15 cellular contexts compared by ENCODE assay signal in genomic region chr5:142032747-142033631, GRCh38. TPM values are rescaled to one million over a fixed set of nuclear protein-coding genes. Genes with fewer than 3 reads are reported as not detected.
DNase-seq lines count a peak whose midpoint lies in the region; ATAC-seq lines count a peak whose summit lies in the region.
"Had no signal": no experiment of that assay in that cellular context is flagged by ENCODE, and none has a peak within 500 bp of the region (broad histone marks: within the 10 kb centered on the region; RNA-seq: fewer than 3 reads in every experiment).

No MANE protein-coding gene starts in this region.

- no peak overlapping the region for H3K4me3 ChIP-seq in naive thymus-derived CD4-positive, alpha-beta T cell (ENCODE audit: low read length)
- H3K4me3 ChIP-seq: GM23248, uterus had no signal

- no peaks in the 10 kb centered on the region for H3K36me3 ChIP-seq in naive thymus-derived CD4-positive, alpha-beta T cell (ENCODE audit: control insufficient read depth in 2 of 3, insufficient read depth in 3 of 3, low read length in 3 of 3)
- H3K36me3 ChIP-seq: uterus had no signal

- intact Hi-C loops in naive thymus-derived CD4-positive, alpha-beta T cell (cut with micrococcal nuclease) = no loop called here

- H3K36me3 Mint-ChIP-seq in activated naive CD8-positive, alpha-beta T cell = peaks cover 2% of the 10 kb centered on the region
- no peaks in the 10 kb centered on the region for H3K36me3 Mint-ChIP-seq in activated naive CD8-positive, alpha-beta T cell treated with anti-CD3 and anti-CD28 coated beads, Interleukin-2, amount 50 U/mL, for 24 hours (ENCODE audit: low read depth)
- H3K36me3 Mint-ChIP-seq in naive thymus-derived CD4-positive, alpha-beta T cell = peaks cover 0 to 10% (median 0%) of the 10 kb centered on the region in 5 donors
- peaks cover 9% of the 10 kb centered on the region for H3K36me3 Mint-ChIP-seq in activated CD8-positive, alpha-beta T cell treated with anti-CD3 and anti-CD28 coated beads, Interleukin-2, amount 10 ng/mL, durations not matched to agents 7 days and 5 days (ENCODE audit: low read depth)
- H3K36me3 Mint-ChIP-seq: CD4-positive, alpha-beta memory T cell; immature natural killer cell had no signal

- no peaks in the 10 kb centered on the region for H3K9me3 Mint-ChIP-seq in activated naive CD8-positive, alpha-beta T cell (ENCODE audit: low read depth)
- H3K9me3 Mint-ChIP-seq in activated naive CD8-positive, alpha-beta T cell treated with anti-CD3 and anti-CD28 coated beads, Interleukin-2, amount 50 U/mL, for 24 hours = no peaks in the 10 kb centered on the region
- H3K9me3 Mint-ChIP-seq in naive thymus-derived CD4-positive, alpha-beta T cell = peaks cover 0 to 2% (median 0%) of the 10 kb centered on the region in 11 donors
- H3K9me3 Mint-ChIP-seq in activated CD8-positive, alpha-beta T cell treated with anti-CD3 and anti-CD28 coated beads, Interleukin-2, amount 10 ng/mL, durations not matched to agents 7 days and 5 days (ENCODE audit: insufficient read depth) = no peaks in the 10 kb centered on the region
- H3K9me3 Mint-ChIP-seq: activated T-helper 1 cell treated with anti-CD3 and anti-CD28 coated beads, Interleukin-12 subunit alpha, Interleukin-12 subunit beta, Interleukin-2, Interleukin-4 antibody, amounts not matched to agents 30 ng/mL and 10 ng/mL and 1 ng/mL, durations not matched to agents 14 hours and 24 hours and 36 hours; CD4-positive, alpha-beta memory T cell; immature natural killer cell had no signal

- no peak overlapping the region for H3K27ac ChIP-seq in naive thymus-derived CD4-positive, alpha-beta T cell (ENCODE audit: low read depth, low read length)
- H3K27ac ChIP-seq: GM23248, uterus had no signal

- H3K9me3 ChIP-seq in naive thymus-derived CD4-positive, alpha-beta T cell (ENCODE audit: control insufficient read depth in 2 of 3, low read length in 3 of 3) = no peaks in the 10 kb centered on the region
- H3K9me3 ChIP-seq: uterus had no signal

- peak overlapping the region; percentile 82 for H3K27ac Mint-ChIP-seq in activated naive CD8-positive, alpha-beta T cell
- H3K27ac Mint-ChIP-seq in activated naive CD8-positive, alpha-beta T cell treated with anti-CD3 and anti-CD28 coated beads, Interleukin-2, amount 50 U/mL, for 24 hours = no peak overlapping the region
- H3K27ac Mint-ChIP-seq in naive thymus-derived CD4-positive, alpha-beta T cell = peak overlapping the region in 6 of 9 donors; percentile 13 to 83 (median 69)
- no peak overlapping the region for H3K27ac Mint-ChIP-seq in activated CD8-positive, alpha-beta T cell treated with anti-CD3 and anti-CD28 coated beads, Interleukin-2, amount 10 ng/mL, durations not matched to agents 7 days and 5 days
- H3K27ac Mint-ChIP-seq: activated B cell treated with CpG ODN at 0.5 μM for 24 hours, immature natural killer cell had no signal

- H3K27me3 ChIP-seq in naive thymus-derived CD4-positive, alpha-beta T cell (ENCODE audit: control insufficient read depth in 2 of 2, insufficient read depth in 2 of 2, low read length in 2 of 2) = no peaks in the 10 kb centered on the region
- H3K27me3 ChIP-seq: uterus had no signal

- no peaks in the 10 kb centered on the region for H3K27me3 Mint-ChIP-seq in activated naive CD8-positive, alpha-beta T cell
- H3K27me3 Mint-ChIP-seq in activated naive CD8-positive, alpha-beta T cell treated with anti-CD3 and anti-CD28 coated beads, Interleukin-2, amount 50 U/mL, for 24 hours = no peaks in the 10 kb centered on the region
- no peaks in the 10 kb centered on the region for H3K27me3 Mint-ChIP-seq in naive thymus-derived CD4-positive, alpha-beta T cell
- peaks cover 3% of the 10 kb centered on the region for H3K27me3 Mint-ChIP-seq in activated CD8-positive, alpha-beta T cell treated with anti-CD3 and anti-CD28 coated beads, Interleukin-2, amount 10 ng/mL, durations not matched to agents 7 days and 5 days (ENCODE audit: low read depth)
- H3K27me3 Mint-ChIP-seq: CD4-positive, alpha-beta memory T cell had no signal

- peaks cover 22% of the 10 kb centered on the region for H3K4me1 Mint-ChIP-seq in activated naive CD8-positive, alpha-beta T cell (ENCODE audit: low read depth)
- peaks cover 11% of the 10 kb centered on the region for H3K4me1 Mint-ChIP-seq in activated naive CD8-positive, alpha-beta T cell treated with anti-CD3 and anti-CD28 coated beads, Interleukin-2, amount 50 U/mL, for 24 hours
- H3K4me1 Mint-ChIP-seq in naive thymus-derived CD4-positive, alpha-beta T cell = peaks cover 8 to 32% (median 20%) of the 10 kb centered on the region in 7 donors
- H3K4me1 Mint-ChIP-seq in activated CD8-positive, alpha-beta T cell treated with anti-CD3 and anti-CD28 coated beads, Interleukin-2, amount 10 ng/mL, durations not matched to agents 7 days and 5 days (ENCODE audit: low read depth) = peaks cover 19% of the 10 kb centered on the region
- H3K4me1 Mint-ChIP-seq: activated B cell treated with CpG ODN at 0.5 μM for 24 hours, immature natural killer cell had no signal

- ATAC-seq in activated naive CD8-positive, alpha-beta T cell treated with anti-CD3 and anti-CD28 coated beads, Interleukin-2, amount 50 U/mL, for 24 hours = no peak
- no peak for ATAC-seq in naive thymus-derived CD4-positive, alpha-beta T cell
- no peak for ATAC-seq in activated CD8-positive, alpha-beta T cell treated with anti-CD3 and anti-CD28 coated beads, Interleukin-2, amount 10 ng/mL, durations not matched to agents 7 days and 5 days
- no peak for ATAC-seq in HG03159 (IDR thresholded peaks at IDR 0.05; ENCODE audit: unreplicated experiment)

- POLR2A ChIA-PET in naive thymus-derived CD4-positive, alpha-beta T cell (lab: Charles Lee) = interaction anchor here (0.8 to 2.4 kb wide), 5 partner anchors 20 to 106 kb away, joined by 3 to 16 read pairs (median 7); partner anchors contain the start of genes GNPDA1 and NDFIP1
- POLR2A ChIA-PET in activated CD8-positive, alpha-beta T cell treated with anti-CD3 and anti-CD28 coated beads, Interleukin-2, amount 10 ng/mL, durations not matched to agents 7 days and 5 days (lab: Charles Lee) = interaction anchor here (0.6 to 1.6 kb wide), 2 partner anchors 7 to 54 kb away, joined by 3 to 6 read pairs; no protein-coding TSS in a partner anchor

- CTCF ChIA-PET in naive thymus-derived CD4-positive, alpha-beta T cell (lab: Charles Lee) = interaction anchor here (1.2 to 1.5 kb wide), 2 partner anchors 9 to 57 kb away, joined by 3 to 4 read pairs; no protein-coding TSS in a partner anchor
- CTCF ChIA-PET in activated CD8-positive, alpha-beta T cell treated with anti-CD3 and anti-CD28 coated beads, Interleukin-2, amount 10 ng/mL, durations not matched to agents 7 days and 5 days (lab: Charles Lee) = interaction anchor here (1.3 to 3.0 kb wide), 4 partner anchors 8 to 73 kb away, joined by 3 to 16 read pairs (median 4); no protein-coding TSS in a partner anchor

- H3K4me3 Mint-ChIP-seq in activated naive CD8-positive, alpha-beta T cell = no peak overlapping the region
- H3K4me3 Mint-ChIP-seq in activated naive CD8-positive, alpha-beta T cell treated with anti-CD3 and anti-CD28 coated beads, Interleukin-2, amount 50 U/mL, for 24 hours = no peak overlapping the region
- H3K4me3 Mint-ChIP-seq in naive thymus-derived CD4-positive, alpha-beta T cell = peak overlapping the region in 1 of 10 donors; percentile 43
- no peak overlapping the region for H3K4me3 Mint-ChIP-seq in activated CD8-positive, alpha-beta T cell treated with anti-CD3 and anti-CD28 coated beads, Interleukin-2, amount 10 ng/mL, durations not matched to agents 7 days and 5 days
- H3K4me3 Mint-ChIP-seq: activated B cell treated with CpG ODN at 0.5 μM for 24 hours; activated T-helper 1 cell treated with anti-CD3 and anti-CD28 coated beads, Interleukin-12 subunit alpha, Interleukin-12 subunit beta, Interleukin-2, Interleukin-4 antibody, amounts not matched to agents 30 ng/mL and 10 ng/mL and 1 ng/mL, durations not matched to agents 14 hours and 24 hours and 36 hours; immature natural killer cell had no signal

- peaks cover 0 to 20% of the 10 kb centered on the region in 2 donors for H3K4me1 ChIP-seq in naive thymus-derived CD4-positive, alpha-beta T cell (ENCODE audit: control insufficient read depth in 2 of 2, insufficient read depth in 2 of 2, low read length in 2 of 2)
- H3K4me1 ChIP-seq: uterus had no signal

- DNase-seq in activated naive CD8-positive, alpha-beta T cell treated with anti-CD3 and anti-CD28 coated beads, Interleukin-2, amount 50 U/mL, for 24 hours = no peak
- DNase-seq in NCI-H2029 (lab: John Stamatoyannopoulos, UW) (peak; percentile 53), RPMI7951 (ENCODE audit: low read depth) (peak; percentile 5), NCI-H1694 (lab: John Stamatoyannopoulos, UW) (no peak)
- no peak for DNase-seq in naive thymus-derived CD4-positive, alpha-beta T cell
- no peak for DNase-seq in activated CD8-positive, alpha-beta T cell treated with anti-CD3 and anti-CD28 coated beads, Interleukin-2, amount 10 ng/mL, durations not matched to agents 7 days and 5 days
- DNase-seq: activated B cell treated with CpG ODN at 0.5 μM for 24 hours; CD4-positive, alpha-beta memory T cell; GM23248; immature natural killer cell; NCI-H2171; uterus had no signal

RNA-seq across cellular contexts. Expression of gene GNPDA1, which starts 20.2 kb away (rescaled TPM):
- total RNA-seq in RPMI7951 (2014; rRNA removed; shearing (Covaris generic)) = 53.5 and 70.5 TPM in 2 replicates
- total RNA-seq in naive thymus-derived CD4-positive, alpha-beta T cell = 10 to 100 TPM; 13.3 to 60.4 (median 26.4) TPM
- 10 to 100 TPM; 37.9 to 47.7 TPM for polyA plus RNA-seq in naive thymus-derived CD4-positive, alpha-beta T cell
- total RNA-seq in activated CD8-positive, alpha-beta T cell treated with anti-CD3 and anti-CD28 coated beads, Interleukin-2, amount 10 ng/mL, durations not matched to agents 7 days and 5 days = 10 to 100 TPM; 34.9 to 41.0 TPM

Comparison
In these comparisons a context has a peak if more than half of its experiments do, and no peak if none do; other contexts are left out.
1. H3K27ac Mint-ChIP-seq: peak in activated naive CD8-positive, alpha-beta T cell (single experiment) and naive thymus-derived CD4-positive, alpha-beta T cell (6 of 9); none in activated naive CD8-positive, alpha-beta T cell treated with anti-CD3 and anti-CD28 coated beads, Interleukin-2, amount 50 U/mL, for 24 hours (single experiment) and activated CD8-positive, alpha-beta T cell treated with anti-CD3 and anti-CD28 coated beads, Interleukin-2, amount 10 ng/mL, durations not matched to agents 7 days and 5 days (single experiment).
2. DNase-seq: peak in NCI-H2029 (single experiment) and RPMI7951 (single experiment); none in activated naive CD8-positive, alpha-beta T cell treated with anti-CD3 and anti-CD28 coated beads, Interleukin-2, amount 50 U/mL, for 24 hours (single experiment), naive thymus-derived CD4-positive, alpha-beta T cell (0 of 9), activated CD8-positive, alpha-beta T cell treated with anti-CD3 and anti-CD28 coated beads, Interleukin-2, amount 10 ng/mL, durations not matched to agents 7 days and 5 days (single experiment) and NCI-H1694 (single experiment).